In the genomic region with DNA sequence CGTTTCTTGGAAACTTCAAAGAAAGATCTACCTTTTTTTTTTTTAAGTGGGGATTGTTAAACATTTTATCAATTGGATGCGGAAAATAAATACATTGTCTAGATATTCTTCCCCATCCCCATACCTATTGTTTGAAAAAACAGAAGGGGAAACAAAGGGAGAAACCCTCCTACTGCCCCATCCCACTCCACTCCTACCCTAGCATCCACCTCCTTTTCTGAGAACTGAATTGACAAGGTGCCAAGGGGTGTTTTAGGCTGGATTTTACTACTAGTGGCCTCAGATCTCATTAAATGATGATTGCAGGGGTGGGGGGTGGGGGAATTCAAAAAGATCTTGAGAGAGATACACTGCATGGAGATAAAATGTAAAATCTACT, we compare ENCODE assay signal across 18 cellular contexts. TPM values are rescaled to one million over a fixed set of nuclear protein-coding genes. Genes with fewer than 3 reads are reported as not detected.
DNase-seq lines count a peak whose midpoint lies in the region; ATAC-seq and TF ChIP-seq lines count a peak whose summit lies in the region.
"Had no signal": no experiment of that assay in that cellular context is flagged by ENCODE, and none has a peak within 500 bp of the region (broad histone marks: within the 10 kb centered on the region; RNA-seq: fewer than 3 reads in every experiment).

No MANE protein-coding gene starts in this region.

- H3K4me1 ChIP-seq in iPS-18a (ENCODE audit: control insufficient read depth, low read depth, low read length): peaks cover 15% of the 10 kb centered on the region
- H3K4me1 ChIP-seq: foreskin keratinocyte had no signal

- CTCF ChIA-PET in activated CD8-positive, alpha-beta T cell treated with anti-CD3 and anti-CD28 coated beads for 36 hours (lab: Charles Lee): no interaction called here

- H3K9ac ChIP-seq in iPS-18a (ENCODE audit: low read length): no peak overlapping the region

- POLR2A ChIA-PET in activated CD8-positive, alpha-beta T cell treated with anti-CD3 and anti-CD28 coated beads for 36 hours (lab: Charles Lee): interaction anchor here (0.6 to 0.9 kb wide), 2 partner anchors 240 to 408 kb away, joined by 3 read pairs; no protein-coding TSS in a partner anchor

- H3K4me1 Mint-ChIP-seq in stimulated activated naive CD8-positive, alpha-beta T cell treated with anti-CD3 and anti-CD28 coated beads, Interleukin-15, Interleukin-2, amounts not matched to agents 100 ng/mL and 50 ng/mL, for 24 hours (ENCODE audit: low read depth): peaks cover 43% of the 10 kb centered on the region
- H3K4me1 Mint-ChIP-seq in activated CD8-positive, alpha-beta T cell treated with anti-CD3 and anti-CD28 coated beads for 36 hours (ENCODE audit: low read depth): peaks cover 25% of the 10 kb centered on the region
- peaks cover 34% of the 10 kb centered on the region for H3K4me1 Mint-ChIP-seq in type B pancreatic cell (ENCODE audit: unreplicated experiment)

- ATAC-seq in stimulated activated naive CD8-positive, alpha-beta T cell treated with anti-CD3 and anti-CD28 coated beads, Interleukin-15, Interleukin-2, amounts not matched to agents 100 U/mL and 50 U/mL, for 24 hours: no peak
- ATAC-seq in activated CD8-positive, alpha-beta T cell treated with anti-CD3 and anti-CD28 coated beads for 36 hours: peak; percentile 5
- ATAC-seq in GM19324 (IDR thresholded peaks at IDR 0.05; ENCODE audit: low FRiP score, unreplicated experiment): no peak

- peak overlapping the region; percentile 95 for H3K27ac Mint-ChIP-seq in stimulated activated naive CD8-positive, alpha-beta T cell treated with anti-CD3 and anti-CD28 coated beads, Interleukin-15, Interleukin-2, amounts not matched to agents 100 ng/mL and 50 ng/mL, for 24 hours
- H3K27ac Mint-ChIP-seq in activated CD8-positive, alpha-beta T cell treated with anti-CD3 and anti-CD28 coated beads for 36 hours: peak overlapping the region; percentile 81
- peak overlapping the region; percentile 80 for H3K27ac Mint-ChIP-seq in type B pancreatic cell

- no peaks in the 10 kb centered on the region for H3K36me3 ChIP-seq in iPS-18a (ENCODE audit: control insufficient read depth, low read depth, low read length)
- H3K36me3 ChIP-seq: vagina had no signal

- intact Hi-C loops in activated CD8-positive, alpha-beta T cell treated with anti-CD3 and anti-CD28 coated beads for 36 hours (cut with micrococcal nuclease): no loop called here

- H3K9me3 ChIP-seq in iPS-18a (ENCODE audit: control insufficient read depth, low read depth, low read length): no peaks in the 10 kb centered on the region
- H3K9me3 ChIP-seq: vagina had no signal

- DNase-seq in stimulated activated naive CD8-positive, alpha-beta T cell treated with anti-CD3 and anti-CD28 coated beads, Interleukin-15, Interleukin-2, amounts not matched to agents 100 U/mL and 50 U/mL, for 24 hours: no peak
- DNase-seq in activated CD8-positive, alpha-beta T cell treated with anti-CD3 and anti-CD28 coated beads for 36 hours: no peak
- no peak for DNase-seq in type B pancreatic cell (ENCODE audit: extremely low spot score, unreplicated experiment)
- DNase-seq in NCI-H1436 (lab: John Stamatoyannopoulos, UW): no peak
- no peak for DNase-seq in foreskin fibroblast
- DNase-seq: activated CD4-positive, CD25-positive, alpha-beta regulatory T cell treated with anti-CD3 and anti-CD28 coated beads, Interleukin-2, amount 50 U/mL, for 72 hours; activated gamma-delta T cell treated with Interleukin-2 at 50 U/mL for 16 hours; AML-193; mesenchymal stem cell; NCI-H2081 treated with DMSO at 0.1 percent for 48 hours; NCI-H748 treated with DMSO at 0.1 percent for 48 hours; occipital lobe; RPMI8226 had no signal

- H3K4me3 ChIP-seq in iPS-18a (ENCODE audit: low read length) (peak overlapping the region; percentile 79), foreskin fibroblast (ENCODE audit: low read depth in 1 of 2, low read length in 2 of 2) (no peak overlapping the region)

- TF ChIP-seq CTCF in activated CD8-positive, alpha-beta T cell treated with anti-CD3 and anti-CD28 coated beads for 36 hours (IDR thresholded peaks at IDR 0.05): no peak
- TF ChIP-seq CTCF in type B pancreatic cell (conservative IDR thresholded peaks at IDR 0.05) (no peak), foreskin fibroblast (IDR thresholded peaks at IDR 0.05; ENCODE audit: low read depth, low read length) (no peak)

- H3K27ac ChIP-seq in iPS-18a (ENCODE audit: low read length): no peak overlapping the region
- H3K27ac ChIP-seq: foreskin keratinocyte, vagina had no signal

- H3K36me3 Mint-ChIP-seq in stimulated activated naive CD8-positive, alpha-beta T cell treated with anti-CD3 and anti-CD28 coated beads, Interleukin-15, Interleukin-2, amounts not matched to agents 100 ng/mL and 50 ng/mL, for 24 hours (ENCODE audit: low read depth): no peaks in the 10 kb centered on the region
- no peaks in the 10 kb centered on the region for H3K36me3 Mint-ChIP-seq in activated CD8-positive, alpha-beta T cell treated with anti-CD3 and anti-CD28 coated beads for 36 hours (ENCODE audit: low read depth)
- peaks cover 7% of the 10 kb centered on the region for H3K36me3 Mint-ChIP-seq in type B pancreatic cell

- H3K4me3 Mint-ChIP-seq in stimulated activated naive CD8-positive, alpha-beta T cell treated with anti-CD3 and anti-CD28 coated beads, Interleukin-15, Interleukin-2, amounts not matched to agents 100 ng/mL and 50 ng/mL, for 24 hours: peak overlapping the region; percentile 91
- H3K4me3 Mint-ChIP-seq in activated CD8-positive, alpha-beta T cell treated with anti-CD3 and anti-CD28 coated beads for 36 hours: peak overlapping the region; percentile 74
- H3K4me3 Mint-ChIP-seq in type B pancreatic cell: peak overlapping the region; percentile 98

- H3K27me3 ChIP-seq in iPS-18a (ENCODE audit: control insufficient read depth, insufficient read depth, low read length): peaks cover 33% of the 10 kb centered on the region
- H3K27me3 ChIP-seq: foreskin keratinocyte, vagina had no signal

- peaks cover 47% of the 10 kb centered on the region for H3K27me3 Mint-ChIP-seq in stimulated activated naive CD8-positive, alpha-beta T cell treated with anti-CD3 and anti-CD28 coated beads, Interleukin-15, Interleukin-2, amounts not matched to agents 100 ng/mL and 50 ng/mL, for 24 hours
- peaks cover 39% of the 10 kb centered on the region for H3K27me3 Mint-ChIP-seq in activated CD8-positive, alpha-beta T cell treated with anti-CD3 and anti-CD28 coated beads for 36 hours
- H3K27me3 Mint-ChIP-seq in type B pancreatic cell: peaks cover 12% of the 10 kb centered on the region

- no peaks in the 10 kb centered on the region for H3K9me3 Mint-ChIP-seq in stimulated activated naive CD8-positive, alpha-beta T cell treated with anti-CD3 and anti-CD28 coated beads, Interleukin-15, Interleukin-2, amounts not matched to agents 100 ng/mL and 50 ng/mL, for 24 hours
- H3K9me3 Mint-ChIP-seq in activated CD8-positive, alpha-beta T cell treated with anti-CD3 and anti-CD28 coated beads for 36 hours: no peaks in the 10 kb centered on the region
- no peaks in the 10 kb centered on the region for H3K9me3 Mint-ChIP-seq in type B pancreatic cell

RNA-seq across cellular contexts. Expression of gene EDARADD, which starts 2.6 kb away (rescaled TPM):
- 1 to 10 TPM; 1.7 to 3.0 TPM for total RNA-seq in activated CD8-positive, alpha-beta T cell treated with anti-CD3 and anti-CD28 coated beads for 36 hours
- 14.8 and 39.9 TPM in 2 replicates for total RNA-seq in type B pancreatic cell (ENCODE audit: low replicate concordance)
